ENCODE assay signal across 2 cellular contexts in genomic region chr1:110011527-110012041, GRCh38.
TF ChIP-seq lines count a peak whose summit lies in the region.

No MANE protein-coding gene starts in this region.

TF ChIP-seq in SK-N-SH treated with all-trans-retinoic acid at 6 μM for 48 hours, 23 proteins besides CTCF, POLR2A, EP300 and RAD21:
- TF ChIP-seq PPARA (CRISPR knock-in tag; IDR thresholded peaks at IDR 0.05; ENCODE audit: borderline replicate concordance) (no peak), TOX (CRISPR knock-in tag; IDR thresholded peaks at IDR 0.05; ENCODE audit: borderline replicate concordance) (no peak), TCF4 (CRISPR knock-in tag; IDR thresholded peaks at IDR 0.05; ENCODE audit: borderline replicate concordance) (no peak), ZFP30 (CRISPR knock-in tag; IDR thresholded peaks at IDR 0.05) (no peak)

TF ChIP-seq in H1, 55 proteins besides CTCF, POLR2A, EP300 and RAD21:
- no peak for TF ChIP-seq POLR2AphosphoS5 (IDR thresholded peaks at IDR 0.05; ENCODE audit: low read depth, low read length)
- TF ChIP-seq, protein P1, sequence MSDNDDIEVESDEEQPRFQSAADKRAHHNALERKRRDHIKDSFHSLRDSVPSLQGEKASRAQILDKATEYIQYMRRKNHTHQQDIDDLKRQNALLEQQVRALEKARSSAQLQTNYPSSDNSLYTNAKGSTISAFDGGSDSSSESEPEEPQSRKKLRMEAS (IDR thresholded peaks at IDR 0.05): no peak
- no peak for TF ChIP-seq NANOG (IDR thresholded peaks at IDR 0.05; ENCODE audit: insufficient read depth, low read depth, low read length, poor library complexity, severe bottlenecking)
- TF ChIP-seq JUN (IDR thresholded peaks at IDR 0.05; ENCODE audit: low read depth, low read length): no peak
- no peak for TF ChIP-seq BRCA1 (IDR thresholded peaks at IDR 0.05; ENCODE audit: low read depth, low read length)
